2 cellular contexts compared by ENCODE assay signal in the genomic region with DNA sequence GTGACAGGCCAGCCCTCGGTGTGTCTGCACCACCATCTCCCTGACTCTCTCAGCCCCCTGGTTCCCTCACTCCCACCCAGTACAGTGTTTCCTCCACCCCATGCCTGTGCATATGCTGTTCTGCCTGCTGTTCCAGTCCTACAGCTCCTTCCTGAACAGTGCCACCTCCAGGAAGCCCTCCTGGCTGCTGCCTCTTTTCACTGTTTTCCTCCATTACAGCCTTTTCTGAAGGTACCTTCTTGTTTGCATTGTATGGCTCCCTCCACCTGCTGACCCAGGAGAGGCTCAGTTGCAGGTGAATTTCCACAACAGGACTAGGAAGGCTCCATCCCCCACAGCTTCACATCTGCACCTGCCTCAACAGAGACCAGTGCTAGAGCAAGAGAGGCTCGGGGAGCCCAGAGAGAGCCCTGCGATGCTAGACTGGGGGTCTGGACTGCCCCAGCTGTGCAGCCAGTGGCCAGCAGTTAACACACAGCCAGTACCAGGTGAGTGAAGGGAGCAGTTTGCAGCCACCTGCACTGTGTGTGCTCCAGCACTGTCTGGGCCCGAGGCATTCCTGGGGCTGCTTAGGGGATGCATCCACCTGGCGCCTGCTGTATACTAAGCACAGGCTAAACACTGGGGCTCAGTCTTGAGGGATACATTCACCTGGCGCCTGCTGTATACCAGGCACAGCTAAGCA.
TF ChIP-seq lines count a peak whose summit lies in the region.

No MANE protein-coding gene starts in this region.

TF ChIP-seq in HCT116, 20 proteins besides CTCF, POLR2A, EP300 and RAD21:
- TF ChIP-seq CBX3 (IDR thresholded peaks at IDR 0.05; ENCODE audit: low read depth) (no peak), EZH2phosphoT487 (IDR thresholded peaks at IDR 0.05; ENCODE audit: borderline replicate concordance) (no peak), ZNF274 (IDR thresholded peaks at IDR 0.05; ENCODE audit: low read depth, low read length) (no peak), ATF3 (IDR thresholded peaks at IDR 0.05) (no peak), SP1 (IDR thresholded peaks at IDR 0.05; ENCODE audit: low read depth) (no peak), YY1 (IDR thresholded peaks at IDR 0.05; ENCODE audit: extremely low read depth, insufficient replicate concordance, low read depth, low read length) (no peak), ELF1 (IDR thresholded peaks at IDR 0.05; ENCODE audit: borderline replicate concordance, low read depth) (no peak), JUND (IDR thresholded peaks at IDR 0.05) (no peak), EGR1 (IDR thresholded peaks at IDR 0.05; ENCODE audit: low read depth) (no peak), FOSL1 (IDR thresholded peaks at IDR 0.05; ENCODE audit: low read depth) (no peak)
TF ChIP-seq in HCT116: peak in this region for 0.

TF ChIP-seq in H1, 55 proteins besides CTCF, POLR2A, EP300 and RAD21:
- TF ChIP-seq SIRT6 (IDR thresholded peaks at IDR 0.05; ENCODE audit: low read length) = no peak
- TF ChIP-seq KDM4A (IDR thresholded peaks at IDR 0.05; ENCODE audit: low read depth, low read length, severe bottlenecking) = no peak
- no peak for TF ChIP-seq SUZ12 (IDR thresholded peaks at IDR 0.05; ENCODE audit: low read length)
- TF ChIP-seq TCF12 (IDR thresholded peaks at IDR 0.05; ENCODE audit: low read depth, low read length) = 0 out of 2 replicates have a peak, but pooled peaks have one; percentile 22
- TF ChIP-seq ATF2 (IDR thresholded peaks at IDR 0.05; ENCODE audit: low read length) = no peak
- TF ChIP-seq TBP (IDR thresholded peaks at IDR 0.05; ENCODE audit: low read depth, low read length) = no peak
- no peak for TF ChIP-seq JUND (IDR thresholded peaks at IDR 0.05; ENCODE audit: low read length)
- peak; percentile 61; the same call in 1 of the 2 replicates for TF ChIP-seq YY1 (IDR thresholded peaks at IDR 0.05; ENCODE audit: low read depth, low read length)
